In genomic region chr1:17075470-17076255, GRCh38 we compare ENCODE assay signal across 9 cellular contexts. TPM values are rescaled to one million over a fixed set of nuclear protein-coding genes. Genes with fewer than 3 reads are reported as not detected.
A peak's percentile ranks its signal among the peaks of the same experiment; 100 is the strongest.
DNase-seq lines count a peak whose midpoint lies in the region; ATAC-seq and TF ChIP-seq lines count a peak whose summit lies in the region.
"Had no signal": no experiment of that assay in that cellular context is flagged by ENCODE, and none has a peak within 500 bp of the region (broad histone marks: within the 10 kb centered on the region; RNA-seq: fewer than 3 reads in every experiment).

No MANE protein-coding gene starts in this region.

- no peaks in the 10 kb centered on the region for H3K9me3 Mint-ChIP-seq in activated CD4-positive, alpha-beta memory T cell treated with anti-CD3 and anti-CD28 coated beads for 36 hours
- H3K9me3 Mint-ChIP-seq: T-cell had no signal

- no peaks in the 10 kb centered on the region for H3K27me3 ChIP-seq in lower lobe of right lung (ENCODE audit: low read depth)
- no peaks in the 10 kb centered on the region for H3K27me3 ChIP-seq in vagina

- no peaks in the 10 kb centered on the region for H3K36me3 Mint-ChIP-seq in activated CD4-positive, alpha-beta memory T cell treated with anti-CD3 and anti-CD28 coated beads for 36 hours
- H3K36me3 Mint-ChIP-seq: T-cell had no signal

- H3K36me3 ChIP-seq in lower lobe of right lung = no peaks in the 10 kb centered on the region
- no peaks in the 10 kb centered on the region for H3K36me3 ChIP-seq in vagina

- no peak overlapping the region for H3K27ac Mint-ChIP-seq in activated CD4-positive, alpha-beta memory T cell treated with anti-CD3 and anti-CD28 coated beads for 36 hours
- H3K27ac Mint-ChIP-seq: T-cell had no signal

- no peak for TF ChIP-seq POLR2A in vagina (IDR thresholded peaks at IDR 0.05)

- intact Hi-C loops in activated CD4-positive, alpha-beta memory T cell treated with anti-CD3 and anti-CD28 coated beads for 36 hours (cut with micrococcal nuclease) = no loop called here
- intact Hi-C loops in lower lobe of right lung (cut with DNase I) (no loop called here), vagina (cut with DNase I) (no loop called here)

- no peaks in the 10 kb centered on the region for H3K27me3 Mint-ChIP-seq in activated CD4-positive, alpha-beta memory T cell treated with anti-CD3 and anti-CD28 coated beads for 36 hours
- H3K27me3 Mint-ChIP-seq: T-cell had no signal

- H3K27ac ChIP-seq in lower lobe of right lung = no peak overlapping the region
- H3K27ac ChIP-seq in vagina = no peak overlapping the region

- TF ChIP-seq CTCF in lower lobe of right lung (IDR thresholded peaks at IDR 0.05) = peak; percentile 31
- TF ChIP-seq CTCF in vagina (IDR thresholded peaks at IDR 0.05) = no peak

- CTCF ChIA-PET in activated CD4-positive, alpha-beta memory T cell treated with anti-CD3 and anti-CD28 coated beads for 36 hours (lab: Charles Lee) = interaction anchor here (0.5 to 2.3 kb wide), 8 partner anchors 8 to 1827 kb away, joined by 3 to 12 read pairs (median 4); no protein-coding TSS in a partner anchor

- H3K4me1 Mint-ChIP-seq in activated CD4-positive, alpha-beta memory T cell treated with anti-CD3 and anti-CD28 coated beads for 36 hours (ENCODE audit: low read depth) = no peaks in the 10 kb centered on the region
- H3K4me1 Mint-ChIP-seq: T-cell had no signal

- H3K4me3 ChIP-seq in lower lobe of right lung (no peak overlapping the region), vagina (no peak overlapping the region)

- no peak overlapping the region for H3K4me3 Mint-ChIP-seq in activated CD4-positive, alpha-beta memory T cell treated with anti-CD3 and anti-CD28 coated beads for 36 hours
- H3K4me3 Mint-ChIP-seq: T-cell had no signal

- ATAC-seq in lower lobe of right lung (peak in 1 of 2 donors; percentile 52), HG03045 (IDR thresholded peaks at IDR 0.05; ENCODE audit: unreplicated experiment) (no peak)

- DNase-seq in ELF-1 (ENCODE audit: low read depth, low spot score) = peak; percentile 71
- peak; percentile 19 for DNase-seq in HT-29 (ENCODE audit: low spot score)
- peak; percentile 22 for DNase-seq in activated CD4-positive, alpha-beta memory T cell treated with anti-CD3 and anti-CD28 coated beads for 36 hours
- DNase-seq in lower lobe of right lung = no peak
- no peak for DNase-seq in hippocampal formation (lab: John Stamatoyannopoulos, UW)
- no peak for DNase-seq in vagina (ENCODE audit: extremely low spot score in 2 of 2)
- no peak for DNase-seq in globus pallidus (ENCODE audit: low spot score)

- no peaks in the 10 kb centered on the region for H3K4me1 ChIP-seq in lower lobe of right lung
- H3K4me1 ChIP-seq in vagina = no peaks in the 10 kb centered on the region

- POLR2A ChIA-PET in activated CD4-positive, alpha-beta memory T cell treated with anti-CD3 and anti-CD28 coated beads for 36 hours (lab: Charles Lee) = no interaction called here

- no peaks in the 10 kb centered on the region for H3K9me3 ChIP-seq in lower lobe of right lung
- no peaks in the 10 kb centered on the region for H3K9me3 ChIP-seq in vagina

RNA-seq across cellular contexts. Expression of gene SDHB, which starts 21.8 kb away (rescaled TPM):
- total RNA-seq in HT-29 (2014; rRNA removed; shearing (Covaris generic)) = 145 and 157 TPM in 2 replicates
- 100 to 1,000 TPM; 154 to 163 TPM for total RNA-seq in activated CD4-positive, alpha-beta memory T cell treated with anti-CD3 and anti-CD28 coated beads for 36 hours
- total RNA-seq in lower lobe of right lung = 79.8 TPM
- 96.5 TPM for total RNA-seq in vagina

RNA-seq across cellular contexts. Expression of gene PADI2, which starts 43.6 kb away (rescaled TPM):
- 3.4 and 3.8 TPM in 2 replicates for total RNA-seq in HT-29 (2014; rRNA removed; shearing (Covaris generic))
- not detected for total RNA-seq in activated CD4-positive, alpha-beta memory T cell treated with anti-CD3 and anti-CD28 coated beads for 36 hours
- 18.4 TPM for total RNA-seq in lower lobe of right lung
- total RNA-seq in vagina = 0.98 TPM

Comparison
In these comparisons a context has a peak if more than half of its experiments do, and no peak if none do; other contexts are left out.
1. DNase-seq: peak in ELF-1 (single experiment), HT-29 (single experiment) and activated CD4-positive, alpha-beta memory T cell treated with anti-CD3 and anti-CD28 coated beads for 36 hours (single experiment); none in lower lobe of right lung (single experiment), hippocampal formation (0 of 2), vagina (0 of 2) and globus pallidus (single experiment).